8 cellular contexts compared by ENCODE assay signal in genomic region chr17:82287849-82288601, GRCh38. TPM values are rescaled to one million over a fixed set of nuclear protein-coding genes. Genes with fewer than 3 reads are reported as not detected.
DNase-seq lines count a peak whose midpoint lies in the region; ATAC-seq, FAIRE-seq and TF ChIP-seq lines count a peak whose summit lies in the region.

No MANE protein-coding gene starts in this region.

- TF ChIP-seq POLR2A in H54 (IDR thresholded peaks at IDR 0.05; ENCODE audit: low read depth, low read length) (no peak), esophagus squamous epithelium (IDR thresholded peaks at IDR 0.05) (no peak), gastrocnemius medialis (IDR thresholded peaks at IDR 0.05) (peak in 1 of 2 donors; percentile 28)

- DNase-seq in H54 (ENCODE audit: insufficient read length, low spot score): peak; percentile 79
- peak; percentile 53 to 71 for DNase-seq in NOMO-1 (lab: John Stamatoyannopoulos, UW; ENCODE audit: unreplicated experiment in 2 of 2)
- peak; percentile 41 for DNase-seq in esophagus squamous epithelium (lab: John Stamatoyannopoulos, UW)
- DNase-seq in gastrocnemius medialis: peak; percentile 55 to 91
- no peak for DNase-seq in frontal cortex (ENCODE audit: low spot score in 2 of 2)
- no peak for DNase-seq in dorsolateral prefrontal cortex
- DNase-seq in cerebellum (ENCODE audit: low spot score): no peak

- no peaks in the 10 kb centered on the region for H3K36me3 ChIP-seq in esophagus squamous epithelium
- H3K36me3 ChIP-seq in gastrocnemius medialis: no peaks in the 10 kb centered on the region

- WGBS in esophagus squamous epithelium, 2 donors: 20 to 34% methylated on average over 16 to 17 of the region's 17 CpGs

- TF ChIP-seq CTCF in esophagus squamous epithelium (IDR thresholded peaks at IDR 0.05): peak in 1 of 6 experiments; percentile 17
- TF ChIP-seq CTCF in gastrocnemius medialis (IDR thresholded peaks at IDR 0.05 in 4 of 5, conservative IDR thresholded peaks at IDR 0.05 in 1 of 5): no peak
- TF ChIP-seq CTCF in dorsolateral prefrontal cortex (IDR thresholded peaks at IDR 0.05 in 54 of 56, conservative IDR thresholded peaks at IDR 0.05 in 2 of 56; ENCODE audit: low read depth in 1 of 56, partially characterized antibody in 56 of 56): no peak

- intact Hi-C loops in esophagus squamous epithelium (cut with DNase I) (no loop called here), gastrocnemius medialis (cut with DNase I; ENCODE audit: low total_unique reads) (no loop called here), dorsolateral prefrontal cortex (cut with DNase I) (loop anchor here in 1 of 2 donors (5.0 kb wide), 1 partner anchor 46 kb away; no protein-coding TSS in a partner anchor)

- in situ Hi-C loops in gastrocnemius medialis (cut with MboI; ENCODE audit: low sequenced_read_pairs in 4 of 4): no loop called here

- H3K27me3 ChIP-seq in esophagus squamous epithelium (no peaks in the 10 kb centered on the region), gastrocnemius medialis (no peaks in the 10 kb centered on the region), dorsolateral prefrontal cortex (no peaks in the 10 kb centered on the region)

- H3K4me3 ChIP-seq in esophagus squamous epithelium: no peak overlapping the region
- H3K4me3 ChIP-seq in gastrocnemius medialis: no peak overlapping the region
- H3K4me3 ChIP-seq in dorsolateral prefrontal cortex: no peak overlapping the region

- peaks cover 13 to 68% (median 33%) of the 10 kb centered on the region in 3 donors for H3K4me1 ChIP-seq in esophagus squamous epithelium
- H3K4me1 ChIP-seq in gastrocnemius medialis: peaks cover 15 to 20% of the 10 kb centered on the region in 2 donors

- ATAC-seq in gastrocnemius medialis (peak; percentile 33 to 48), GM19467 (IDR thresholded peaks at IDR 0.05; ENCODE audit: unreplicated experiment) (no peak)

- H3K27ac ChIP-seq in esophagus squamous epithelium (peak overlapping the region; percentile 87 to 91 (median 90)), gastrocnemius medialis (peak overlapping the region; percentile 54 to 86 (median 75)), dorsolateral prefrontal cortex (peak overlapping the region in 5 of 59 donors; percentile 17 to 61 (median 27))

- FAIRE-seq in H54 (lab: Jason Lieb, UNC) (no peak), frontal cortex (lab: Jason Lieb, UNC) (no peak)

- H3K9me3 ChIP-seq in esophagus squamous epithelium (no peaks in the 10 kb centered on the region), gastrocnemius medialis (no peaks in the 10 kb centered on the region)

RNA-seq across cellular contexts. Expression of gene CSNK1D, which starts 14.5 kb away (rescaled TPM):
- total RNA-seq in esophagus squamous epithelium: 100 to 1,000 TPM in 1 of 4 donors, 10 to 100 TPM in 3; 24.6 to 102 (median 57.1) TPM
- total RNA-seq in gastrocnemius medialis: 10 to 100 TPM; 34.0 to 55.2 (median 47.3) TPM
- total RNA-seq in frontal cortex: 22.8 TPM
- 100 to 1,000 TPM in 117 of 120 experiments, 10 to 100 TPM in 3; 96.2 to 160 (median 125) TPM for total RNA-seq in dorsolateral prefrontal cortex
- total RNA-seq in cerebellum: 45.1 TPM

RNA-seq across cellular contexts. Expression of gene CD7, which starts 29.4 kb away (rescaled TPM):
- 1 to 10 TPM; 3.0 to 4.4 (median 4.1) TPM for total RNA-seq in esophagus squamous epithelium
- 1 to 10 TPM in 1 of 4 donors, not detected in 3; 1.7 TPM for total RNA-seq in gastrocnemius medialis
- total RNA-seq in frontal cortex: not detected
- total RNA-seq in dorsolateral prefrontal cortex: 1 to 10 TPM in 24 of 120 experiments, under 1 TPM in 50, not detected in 46; 0.24 to 2.2 (median 0.71) TPM
- not detected for total RNA-seq in cerebellum

RNA-seq across cellular contexts. Expression of gene SECTM1, which starts 45.5 kb away (rescaled TPM):
- total RNA-seq in esophagus squamous epithelium: 10 to 100 TPM in 1 of 4 donors, 1 to 10 TPM in 3; 4.3 to 19.5 (median 6.5) TPM
- total RNA-seq in gastrocnemius medialis: 1 to 10 TPM; 3.3 to 9.5 (median 5.6) TPM
- total RNA-seq in frontal cortex: 4.9 TPM
- total RNA-seq in dorsolateral prefrontal cortex: 10 to 100 TPM in 3 of 120 experiments, 1 to 10 TPM in 85, under 1 TPM in 30, not detected in 2; 0.33 to 16.8 (median 1.9) TPM
- 3.4 TPM for total RNA-seq in cerebellum

RNA-seq across cellular contexts. Expression of gene SLC16A3, which starts 59.2 kb away (rescaled TPM):
- total RNA-seq in esophagus squamous epithelium (10 to 100 TPM; 18.8 to 32.9 (median 21.7) TPM), gastrocnemius medialis (100 to 1,000 TPM in 2 of 4 donors, 10 to 100 TPM in 2; 46.0 to 173 (median 126) TPM), frontal cortex (2.0 TPM), dorsolateral prefrontal cortex (10 to 100 TPM in 76 of 120 experiments, 1 to 10 TPM in 44; 4.8 to 45.0 (median 12.2) TPM), cerebellum (3.7 TPM)

Comparison
In these comparisons a context has a peak if more than half of its experiments do, and no peak if none do; other contexts are left out.
1. DNase-seq: peak in H54 (single experiment), NOMO-1 (2 of 2), esophagus squamous epithelium (single experiment) and gastrocnemius medialis (2 of 2); none in frontal cortex (0 of 2), dorsolateral prefrontal cortex (0 of 10) and cerebellum (single experiment).